ENCODE assay signal across 23 cellular contexts in genomic region chr7:77658928-77659327, GRCh38. TPM values are rescaled to one million over a fixed set of nuclear protein-coding genes. Genes with fewer than 3 reads are reported as not detected.
DNase-seq lines count a peak whose midpoint lies in the region; ATAC-seq and TF ChIP-seq lines count a peak whose summit lies in the region.
"Had no signal": no experiment of that assay in that cellular context is flagged by ENCODE, and none has a peak within 500 bp of the region (broad histone marks: within the 10 kb centered on the region; RNA-seq: fewer than 3 reads in every experiment).

No MANE protein-coding gene starts in this region.

- BruUV-seq in Panc1 (replicated peaks; lab: Mats Ljungman, UMichigan) = TSS peak; percentile 20

- POLR2A ChIA-PET in Panc1 (lab: Charles Lee) = no interaction called here

- H3K9me3 Mint-ChIP-seq in chondrocyte (ENCODE audit: low read depth) (no peaks in the 10 kb centered on the region), osteocyte (ENCODE audit: unreplicated experiment) (no peaks in the 10 kb centered on the region)
- H3K9me3 Mint-ChIP-seq: CD14-positive monocyte; CD4-positive, alpha-beta T cell; CD8-positive, alpha-beta memory T cell had no signal

- in situ Hi-C loops in Panc1 (cut with HindIII; ENCODE audit: low pct_unique_long_range_greater_than_20kb, low sequenced_read_pairs) = no loop called here

- ATAC-seq in Panc1 (no peak), left cardiac atrium (no peak)
- ATAC-seq: A549, GM12878 had no signal

- H3K36me3 Mint-ChIP-seq in chondrocyte (ENCODE audit: low read depth) (peaks cover 5% of the 10 kb centered on the region), osteocyte (ENCODE audit: unreplicated experiment) (peaks cover 18% of the 10 kb centered on the region)
- H3K36me3 Mint-ChIP-seq: CD8-positive, alpha-beta memory T cell had no signal

- no peaks in the 10 kb centered on the region for H3K27me3 ChIP-seq in Panc1 (ENCODE audit: control insufficient read depth, insufficient read depth, low read length)
- H3K27me3 ChIP-seq: BE2C; BLaER1 treated with 17β-estradiol and CSF1 and Interleukin-3, amounts not matched to agents 10 nM and 100 nM had no signal

- CTCF ChIA-PET in Panc1 (lab: Charles Lee) = interaction anchor here (0.6 kb wide), 1 partner anchor 16 kb away, joined by 3 read pairs; no protein-coding TSS in a partner anchor

- intact Hi-C loops in Panc1 (cut with micrococcal nuclease; ENCODE audit: unreplicated experiment) = no loop called here
- intact Hi-C loops in left cardiac atrium (cut with DNase I) = loop anchor here (2.0 to 10.0 kb wide), 3 partner anchors 96 to 276 kb away; no protein-coding TSS in a partner anchor

- no peak for TF ChIP-seq CTCF in Panc1 (IDR thresholded peaks at IDR 0.05)
- TF ChIP-seq CTCF in chondrocyte (IDR thresholded peaks at IDR 0.05) = no peak
- no peak for TF ChIP-seq CTCF in osteocyte (IDR thresholded peaks at IDR 0.05)

- H3K4me1 Mint-ChIP-seq in chondrocyte (ENCODE audit: low read depth) (peaks cover 7% of the 10 kb centered on the region), osteocyte (ENCODE audit: unreplicated experiment) (no peaks in the 10 kb centered on the region)
- H3K4me1 Mint-ChIP-seq: CD8-positive, alpha-beta memory T cell had no signal

- H3K27ac Mint-ChIP-seq in chondrocyte (ENCODE audit: unreplicated experiment) (peak overlapping the region; percentile 32), osteocyte (ENCODE audit: unreplicated experiment) (no peak overlapping the region)
- H3K27ac Mint-ChIP-seq: CD4-positive, alpha-beta T cell had no signal

- H3K4me1 ChIP-seq in Panc1 (ENCODE audit: control insufficient read depth, insufficient read depth, low read length) = no peaks in the 10 kb centered on the region
- H3K4me1 ChIP-seq: A549, BE2C had no signal

- no peak overlapping the region for H3K4me3 ChIP-seq in Panc1 (ENCODE audit: low read depth in 2 of 2, low read length in 2 of 2)
- H3K4me3 ChIP-seq: A549; BLaER1 treated with 17β-estradiol and CSF1 and Interleukin-3, amounts not matched to agents 10 nM and 100 nM; GM12878; GM23248 had no signal

- no peak for DNase-seq in Panc1 (ENCODE audit: low read depth, low spot score)
- DNase-seq in chondrocyte (ENCODE audit: low spot score) = no peak
- peak; percentile 65 for DNase-seq in osteocyte (ENCODE audit: extremely low spot score, unreplicated experiment)
- no peak for DNase-seq in left cardiac atrium
- DNase-seq in NCI-H2081 treated with DMSO at 0.1 percent for 48 hours (lab: John Stamatoyannopoulos, UW) = no peak
- no peak for DNase-seq in T-helper 2 cell
- DNase-seq: 8988T; ACHN; AML-193; BE2C; CD4-positive, alpha-beta T cell; CD8-positive, alpha-beta memory T cell; DMS 273 treated with DMSO at 0.1 percent for 48 hours; DMS79; EL; GDM1; GM23248; H7; HCEC 1CT had no signal

- H3K9me3 ChIP-seq in Panc1 (ENCODE audit: control insufficient read depth, insufficient read depth, low read depth, low read length) = no peaks in the 10 kb centered on the region
- H3K9me3 ChIP-seq: A549; BE2C; BLaER1 treated with 17β-estradiol and CSF1 and Interleukin-3, amounts not matched to agents 10 nM and 100 nM had no signal

- 0 out of 2 replicates have a peak, but pooled peaks cover 2% of the 10 kb centered on the region for H3K36me3 ChIP-seq in Panc1 (ENCODE audit: control insufficient read depth, insufficient read depth, low read length)
- H3K36me3 ChIP-seq: BE2C had no signal

- H3K4me3 Mint-ChIP-seq in chondrocyte (ENCODE audit: unreplicated experiment) = no peak overlapping the region
- H3K4me3 Mint-ChIP-seq in osteocyte (ENCODE audit: unreplicated experiment) = no peak overlapping the region
- H3K4me3 Mint-ChIP-seq: CD14-positive monocyte; CD4-positive, alpha-beta T cell; CD8-positive, alpha-beta memory T cell had no signal

- no peaks in the 10 kb centered on the region for H3K27me3 Mint-ChIP-seq in chondrocyte (ENCODE audit: low read depth)
- no peaks in the 10 kb centered on the region for H3K27me3 Mint-ChIP-seq in osteocyte (ENCODE audit: unreplicated experiment)
- H3K27me3 Mint-ChIP-seq: CD4-positive, alpha-beta T cell had no signal

- no peak overlapping the region for H3K27ac ChIP-seq in Panc1 (ENCODE audit: low read length)
- H3K27ac ChIP-seq: A549, GM23248 had no signal

RNA-seq across cellular contexts. Expression of gene RSBN1L, which starts 37.3 kb away (rescaled TPM):
- total RNA-seq in Panc1 (2021; ENCODE audit: unreplicated experiment) = 18.0 TPM
- 13.9 TPM for polyA plus RNA-seq in Panc1 (2012; ENCODE audit: insufficient read length)
- 8.8 to 10.9 TPM (median 10.4 TPM) in 3 replicates for total RNA-seq in chondrocyte
- 13.0 and 14.2 TPM in 2 replicates for total RNA-seq in osteocyte
- 1 to 10 TPM; 9.5 to 9.7 TPM for total RNA-seq in left cardiac atrium
